ENCODE assay signal across 19 cellular contexts in genomic region chrX:116873678-116874077, GRCh38.
A peak's percentile ranks its signal among the peaks of the same experiment; 100 is the strongest.
DNase-seq lines count a peak whose midpoint lies in the region; ATAC-seq, FAIRE-seq and TF ChIP-seq lines count a peak whose summit lies in the region.
"Had no signal": no experiment of that assay in that cellular context is flagged by ENCODE, and none has a peak within 500 bp of the region (broad histone marks: within the 10 kb centered on the region; RNA-seq: fewer than 3 reads in every experiment).

No MANE protein-coding gene starts in this region.

- TF ChIP-seq POLR2A in breast epithelium (IDR thresholded peaks at IDR 0.05) (no peak), erythroblast (IDR thresholded peaks at IDR 0.05; ENCODE audit: low read length) (no peak)

- TF ChIP-seq CTCF in MCF 10A (IDR thresholded peaks at IDR 0.05; ENCODE audit: unreplicated experiment) (no peak), breast epithelium (IDR thresholded peaks at IDR 0.05) (no peak), astrocyte (IDR thresholded peaks at IDR 0.05; ENCODE audit: insufficient read depth, low read depth, low read length) (no peak), foreskin keratinocyte (conservative IDR thresholded peaks at IDR 0.05) (no peak), coronary artery (IDR thresholded peaks at IDR 0.05) (no peak)

- POLR2A ChIA-PET in MCF 10A (lab: Yijun Ruan, JAX), result no interaction called here

- no peak overlapping the region for H2AFZ ChIP-seq in astrocyte (ENCODE audit: low read depth, low read length)

- ATAC-seq in foreskin keratinocyte, result peak; percentile 99
- ATAC-seq: activated CD8-positive, alpha-beta memory T cell treated with anti-CD3 and anti-CD28 coated beads, Interleukin-2, amount 10 ng/mL, durations not matched to agents 7 days and 5 days had no signal

- no peaks in the 10 kb centered on the region for H4K20me1 ChIP-seq in astrocyte (ENCODE audit: insufficient read depth, low read length)

- H3K27ac ChIP-seq in breast epithelium, result no peak overlapping the region
- H3K27ac ChIP-seq in astrocyte (ENCODE audit: low read depth, low read length), result peak overlapping the region; percentile 47
- no peak overlapping the region for H3K27ac ChIP-seq in foreskin keratinocyte
- no peak overlapping the region for H3K27ac ChIP-seq in coronary artery
- H3K27ac ChIP-seq: ascending aorta, dorsolateral prefrontal cortex, suprapubic skin had no signal

- peaks cover 7% of the 10 kb centered on the region for H3K4me1 Mint-ChIP-seq in MCF 10A (ENCODE audit: insufficient read depth, unreplicated experiment)
- H3K4me1 Mint-ChIP-seq in astrocyte (ENCODE audit: low read depth, unreplicated experiment), result peaks cover 8% of the 10 kb centered on the region
- H3K4me1 Mint-ChIP-seq: activated CD8-positive, alpha-beta memory T cell treated with anti-CD3 and anti-CD28 coated beads, Interleukin-2, amount 10 ng/mL, durations not matched to agents 7 days and 5 days had no signal

- H3K79me2 ChIP-seq in astrocyte (ENCODE audit: insufficient read depth, low read length), result no peaks in the 10 kb centered on the region

- H3K9ac ChIP-seq in astrocyte (ENCODE audit: low read length), result no peak overlapping the region

- H3K9me3 ChIP-seq in breast epithelium (no peaks in the 10 kb centered on the region), astrocyte (ENCODE audit: insufficient read depth, low read depth, low read length) (no peaks in the 10 kb centered on the region)
- H3K9me3 ChIP-seq: ascending aorta, suprapubic skin had no signal

- H3K9me3 Mint-ChIP-seq in MCF 10A (ENCODE audit: unreplicated experiment), result no peaks in the 10 kb centered on the region
- H3K9me3 Mint-ChIP-seq in astrocyte (ENCODE audit: unreplicated experiment), result no peaks in the 10 kb centered on the region

- no TSS peak for BruUV-seq in MCF 10A (replicated peaks; lab: Mats Ljungman, UMichigan)

- H3K4me1 ChIP-seq in breast epithelium (no peaks in the 10 kb centered on the region), astrocyte (ENCODE audit: insufficient read depth, low read length) (no peaks in the 10 kb centered on the region), foreskin keratinocyte (peaks cover 7% of the 10 kb centered on the region)
- H3K4me1 ChIP-seq: ascending aorta, suprapubic skin had no signal

- H3K4me3 ChIP-seq in breast epithelium, result no peak overlapping the region
- no peak overlapping the region for H3K4me3 ChIP-seq in astrocyte (ENCODE audit: insufficient read depth, low read depth, low read length)
- no peak overlapping the region for H3K4me3 ChIP-seq in coronary artery
- H3K4me3 ChIP-seq: ascending aorta, dorsolateral prefrontal cortex, suprapubic skin had no signal

- no peaks in the 10 kb centered on the region for H3K27me3 Mint-ChIP-seq in MCF 10A (ENCODE audit: insufficient read depth, unreplicated experiment)
- no peaks in the 10 kb centered on the region for H3K27me3 Mint-ChIP-seq in astrocyte (ENCODE audit: low read depth, unreplicated experiment)
- H3K27me3 Mint-ChIP-seq: activated CD8-positive, alpha-beta memory T cell treated with anti-CD3 and anti-CD28 coated beads, Interleukin-2, amount 10 ng/mL, durations not matched to agents 7 days and 5 days had no signal

- intact Hi-C loops in MCF 10A (cut with micrococcal nuclease) (no loop called here), breast epithelium (cut with DNase I; ENCODE audit: low total_unique reads) (no loop called here)

- peak; percentile 100 for FAIRE-seq in astrocyte (lab: Jason Lieb, UNC)
- FAIRE-seq: A204.1, RCC 7860 had no signal

- H3K27ac Mint-ChIP-seq in MCF 10A (ENCODE audit: low read depth, unreplicated experiment), result peak overlapping the region; percentile 35
- H3K27ac Mint-ChIP-seq in astrocyte (ENCODE audit: unreplicated experiment), result peak overlapping the region; percentile 78
- H3K27ac Mint-ChIP-seq: activated CD8-positive, alpha-beta memory T cell treated with anti-CD3 and anti-CD28 coated beads, Interleukin-2, amount 10 ng/mL, durations not matched to agents 7 days and 5 days had no signal

- H3K27me3 ChIP-seq in breast epithelium (no peaks in the 10 kb centered on the region), astrocyte (ENCODE audit: insufficient read depth, low read length) (no peaks in the 10 kb centered on the region), foreskin keratinocyte (no peaks in the 10 kb centered on the region)
- H3K27me3 ChIP-seq: ascending aorta, suprapubic skin had no signal

- peak; percentile 46 for DNase-seq in MCF 10A (ENCODE audit: unreplicated experiment)
- DNase-seq in breast epithelium (ENCODE audit: low spot score in 2 of 2), result no peak
- DNase-seq in astrocyte (ENCODE audit: low read depth), result peak; percentile 1
- DNase-seq in foreskin keratinocyte, result peak; percentile 31 to 71
- DNase-seq in NCI-H345 treated with DMSO at 0.1 percent for 48 hours (lab: John Stamatoyannopoulos, UW; ENCODE audit: unreplicated experiment), result no peak
- no peak for DNase-seq in LoVo (ENCODE audit: low spot score)
- no peak for DNase-seq in coronary artery (ENCODE audit: low spot score)
- no peak for DNase-seq in erythroblast (lab: John Stamatoyannopoulos, UW)
- DNase-seq: activated CD8-positive, alpha-beta memory T cell treated with anti-CD3 and anti-CD28 coated beads, Interleukin-2, amount 10 ng/mL, durations not matched to agents 7 days and 5 days; activated gamma-delta T cell; dorsolateral prefrontal cortex; GDM1; left cardiac atrium; NCI-H2029; NCI-H526 treated with DMSO at 0.1 percent for 48 hours had no signal

- no peaks in the 10 kb centered on the region for H3K36me3 ChIP-seq in breast epithelium
- H3K36me3 ChIP-seq in astrocyte (ENCODE audit: insufficient read depth, low read length), result no peaks in the 10 kb centered on the region
- H3K36me3 ChIP-seq: ascending aorta, suprapubic skin had no signal

- CTCF ChIA-PET in MCF 10A (lab: Yijun Ruan, JAX), result no interaction called here

- H3K4me2 ChIP-seq in astrocyte (ENCODE audit: low read length), result peak overlapping the region; percentile 39

- H3K4me3 Mint-ChIP-seq in MCF 10A (ENCODE audit: unreplicated experiment), result no peak overlapping the region
- H3K4me3 Mint-ChIP-seq in astrocyte (ENCODE audit: unreplicated experiment), result no peak overlapping the region
- H3K4me3 Mint-ChIP-seq: activated CD8-positive, alpha-beta memory T cell treated with anti-CD3 and anti-CD28 coated beads, Interleukin-2, amount 10 ng/mL, durations not matched to agents 7 days and 5 days had no signal

- H3K36me3 Mint-ChIP-seq in MCF 10A (ENCODE audit: insufficient read depth, unreplicated experiment) (no peaks in the 10 kb centered on the region), astrocyte (ENCODE audit: low read depth, unreplicated experiment) (no peaks in the 10 kb centered on the region)
- H3K36me3 Mint-ChIP-seq: activated CD8-positive, alpha-beta memory T cell treated with anti-CD3 and anti-CD28 coated beads, Interleukin-2, amount 10 ng/mL, durations not matched to agents 7 days and 5 days had no signal

Comparison
In these comparisons a context has a peak if more than half of its experiments do, and no peak if none do; other contexts are left out.
1. DNase-seq: peak in MCF 10A (single experiment), astrocyte (single experiment) and foreskin keratinocyte (2 of 2); none in breast epithelium (0 of 2), NCI-H345 treated with DMSO at 0.1 percent for 48 hours (single experiment), LoVo (single experiment), coronary artery (single experiment) and erythroblast (0 of 2).